Comparison of ENCODE assay signal across 17 cellular contexts in genomic region chr4:19386786-19387185, GRCh38.
DNase-seq lines count a peak whose midpoint lies in the region; ATAC-seq lines count a peak whose summit lies in the region.
"Had no signal": no experiment of that assay in that cellular context is flagged by ENCODE, and none has a peak within 500 bp of the region (broad histone marks: within the 10 kb centered on the region; RNA-seq: fewer than 3 reads in every experiment).

No MANE protein-coding gene starts in this region.

- no peak for ATAC-seq in HG03342 (IDR thresholded peaks at IDR 0.05; ENCODE audit: unreplicated experiment)
- ATAC-seq: Right ventricle myocardium inferior had no signal

- peak; percentile 10 for DNase-seq in A172 (ENCODE audit: low spot score)
- DNase-seq in GM03348 (ENCODE audit: low spot score): peak; percentile 11
- peak; percentile 50 for DNase-seq in amniotic epithelial cell (ENCODE audit: low read depth)
- DNase-seq in kidney tubule cell (ENCODE audit: low spot score): peak; percentile 70
- no peak for DNase-seq in cerebellar nuclear complex (lab: John Stamatoyannopoulos, UW)
- DNase-seq in SIG-M5 treated with dmso at 0.1 percent for 504 hours (lab: John Stamatoyannopoulos, UW; ENCODE audit: unreplicated experiment): no peak
- no peak for DNase-seq in NCI-H1694 (lab: John Stamatoyannopoulos, UW)
- DNase-seq: AML-193, COR-L47, DMS153, NCI-H1105 treated with DMSO at 0.1 percent for 48 hours, NCI-H187 treated with DMSO at 0.1 percent for 48 hours, NCI-H510A treated with DMSO at 0.1 percent for 48 hours, NCI-H82, SK-N-SH had no signal

Comparison
In these comparisons a context has a peak if more than half of its experiments do, and no peak if none do; other contexts are left out.
1. DNase-seq: peak in A172 (single experiment), GM03348 (single experiment), amniotic epithelial cell (single experiment) and kidney tubule cell (single experiment); none in cerebellar nuclear complex (0 of 2), SIG-M5 treated with dmso at 0.1 percent for 504 hours (single experiment) and NCI-H1694 (single experiment).